1 cellular context compared by ENCODE assay signal in genomic region chr10:105044902-105045301, GRCh38.
TF ChIP-seq lines count a peak whose summit lies in the region.

No MANE protein-coding gene starts in this region.

TF ChIP-seq in GM12878, 131 proteins besides CTCF, POLR2A, EP300 and RAD21 (continued from another document):
- TF ChIP-seq TAF1 (IDR thresholded peaks at IDR 0.05; ENCODE audit: borderline replicate concordance, low read depth, low read length) (no peak), YY1 (IDR thresholded peaks at IDR 0.05; ENCODE audit: low read depth, low read length) (no peak), IRF4 (IDR thresholded peaks at IDR 0.05; ENCODE audit: low read depth, low read length) (no peak), CHD4 (IDR thresholded peaks at IDR 0.05) (no peak), RFX5 (IDR thresholded peaks at IDR 0.05; ENCODE audit: low read depth, low read length) (no peak), MEF2B (IDR thresholded peaks at IDR 0.05; ENCODE audit: partially characterized antibody, poor library complexity, severe bottlenecking) (no peak), E2F8 (IDR thresholded peaks at IDR 0.05; ENCODE audit: low read depth, partially characterized antibody) (no peak)
TF ChIP-seq in GM12878: peak in this region for 0.
